ENCODE assay signal across 7 cellular contexts in genomic region chr4:113154281-113154680, GRCh38.
"Had no signal": no experiment of that assay in that cellular context is flagged by ENCODE, and none has a peak within 500 bp of the region (broad histone marks: within the 10 kb centered on the region; RNA-seq: fewer than 3 reads in every experiment).

No MANE protein-coding gene starts in this region.

- H3K36me3 Mint-ChIP-seq: IgD-negative memory B cell had no signal

- H3K27ac Mint-ChIP-seq: HFFc6, IgD-negative memory B cell had no signal

- H3K4me3 ChIP-seq: GM23248, HAP-1 had no signal

- H3K4me1 Mint-ChIP-seq: IgD-negative memory B cell had no signal

- H3K27me3 Mint-ChIP-seq: IgD-negative memory B cell had no signal

- H3K4me1 ChIP-seq: HAP-1 had no signal

- H3K27ac ChIP-seq: GM23248, HL-60 had no signal

- H3K4me3 Mint-ChIP-seq: HFFc6, IgD-negative memory B cell had no signal

- H3K9me3 ChIP-seq: HAP-1 had no signal

- DNase-seq: GOT3, H7, HFFc6 had no signal

- H3K9me3 Mint-ChIP-seq: HFFc6, IgD-negative memory B cell had no signal

- H3K36me3 ChIP-seq: HAP-1 had no signal
